ENCODE assay signal across 1 cellular context in genomic region chr2:86291328-86291662, GRCh38.
TF ChIP-seq lines count a peak whose summit lies in the region.

No MANE protein-coding gene starts in this region.

TF ChIP-seq in GM23338, 12 proteins besides CTCF, POLR2A, EP300 and RAD21:
- no peak for TF ChIP-seq STAT1 (IDR thresholded peaks at IDR 0.05; ENCODE audit: unreplicated experiment)
- TF ChIP-seq ETS1 (IDR thresholded peaks at IDR 0.05), result no peak
- no peak for TF ChIP-seq EZH2phosphoT487 (IDR thresholded peaks at IDR 0.05; ENCODE audit: unreplicated experiment)
- no peak for TF ChIP-seq CREB1 (CRISPR knock-in tag; IDR thresholded peaks at IDR 0.05; ENCODE audit: low read depth)
- no peak for TF ChIP-seq ZNF462 (CRISPR knock-in tag; IDR thresholded peaks at IDR 0.05)
- no peak for TF ChIP-seq NANOG (IDR thresholded peaks at IDR 0.05; ENCODE audit: borderline replicate concordance)
- no peak for TF ChIP-seq POLR2AphosphoS5 (IDR thresholded peaks at IDR 0.05; ENCODE audit: low read depth)
